ENCODE assay signal across 1 cellular context in genomic region chr3:132660056-132660744, GRCh38.
A peak's percentile ranks its signal among the peaks of the same experiment; 100 is the strongest.
TF ChIP-seq lines count a peak whose summit lies in the region.

UBA5 (plus strand) TSS chr3:132660329; CDS start chr3:132660538, 209 bp downstream.

TF ChIP-seq in K562, 482 proteins besides CTCF, POLR2A, EP300 and RAD21 (continued from another document and continues in another):
- TF ChIP-seq SIN3A (IDR thresholded peaks at IDR 0.05; ENCODE audit: borderline replicate concordance in 2 of 2, control insufficient read depth in 1 of 2, low read depth in 2 of 2, low read length in 2 of 2) (0 out of 4 replicates have a peak, but pooled peaks of 1 of the 2 experiments have one; percentile 10), PHF21A (IDR thresholded peaks at IDR 0.05; ENCODE audit: borderline replicate concordance, low read depth) (no peak), NCOA4 (IDR thresholded peaks at IDR 0.05; ENCODE audit: partially characterized antibody) (no peak), SUPT5H (IDR thresholded peaks at IDR 0.05) (peak; percentile 75), ESRRA (IDR thresholded peaks at IDR 0.05; ENCODE audit: borderline replicate concordance, low read depth) (no peak), PHF8 (IDR thresholded peaks at IDR 0.05; ENCODE audit: borderline replicate concordance, low read length) (peak; percentile 89), NFIX (CRISPR knock-in tag; IDR thresholded peaks at IDR 0.05; ENCODE audit: low read depth) (no peak), BRCA1 (IDR thresholded peaks at IDR 0.05) (no peak), BRCA1 (CRISPR knock-in tag; IDR thresholded peaks at IDR 0.05) (no peak), XRCC4 (IDR thresholded peaks at IDR 0.05; ENCODE audit: extremely low read depth, insufficient read depth, insufficient read length) (no peak), NCOR1 (IDR thresholded peaks at IDR 0.05) (peak; percentile 26; the same call in 1 of the 2 replicates), TAF7 (tag; IDR thresholded peaks at IDR 0.05) (peak; percentile 41), HCFC1 (IDR thresholded peaks at IDR 0.05; ENCODE audit: low read depth, low read length) (peak; percentile 41; the same call in 1 of the 2 replicates), GTF2F1 (IDR thresholded peaks at IDR 0.05; ENCODE audit: low read depth, low read length) (no peak), NFE2L1 (tag; IDR thresholded peaks at IDR 0.05; ENCODE audit: borderline replicate concordance, low read depth) (no peak), ZNF217 (CRISPR knock-in tag; IDR thresholded peaks at IDR 0.05) (no peak), NFYB (IDR thresholded peaks at IDR 0.05; ENCODE audit: extremely low read depth, insufficient read length) (no peak), KDM5B (IDR thresholded peaks at IDR 0.05; ENCODE audit: insufficient replicate concordance, low read depth, low read length) (peak; percentile 77), GTF2E2 (tag; IDR thresholded peaks at IDR 0.05) (0 out of 2 replicates have a peak, but pooled peaks have one; percentile 39), SP1 (CRISPR knock-in tag; IDR thresholded peaks at IDR 0.05) (no peak), HDAC8 (tag; IDR thresholded peaks at IDR 0.05) (no peak), SETDB1 (IDR thresholded peaks at IDR 0.05; ENCODE audit: low read length) (no peak), ZNF41 (CRISPR knock-in tag; conservative IDR thresholded peaks at IDR 0.05) (no peak), C11orf30 (IDR thresholded peaks at IDR 0.05; ENCODE audit: low read depth) (peak; percentile 89), FOXK1 (CRISPR knock-in tag; IDR thresholded peaks at IDR 0.05; ENCODE audit: borderline replicate concordance) (no peak), TBP (optimal IDR thresholded peaks at IDR 0.05; ENCODE audit: low read depth, low read length) (peak; percentile 68), ZNF212 (CRISPR knock-in tag; IDR thresholded peaks at IDR 0.05) (no peak), ARID3B (CRISPR knock-in tag; IDR thresholded peaks at IDR 0.05; ENCODE audit: borderline replicate concordance) (no peak), ETS1 (conservative IDR thresholded peaks at IDR 0.05; ENCODE audit: control insufficient read depth, low read depth, low read length) (no peak), ETV5 (CRISPR knock-in tag; IDR thresholded peaks at IDR 0.05; ENCODE audit: low read depth) (peak; percentile 21; the same call in 1 of the 2 replicates), RB1 (IDR thresholded peaks at IDR 0.05; ENCODE audit: low read depth) (peak; percentile 48; the same call in 1 of the 2 replicates), BRD9 (IDR thresholded peaks at IDR 0.05; ENCODE audit: low read depth, partially characterized antibody) (peak; percentile 32), SMC3 (conservative IDR thresholded peaks at IDR 0.05; ENCODE audit: insufficient read depth, low read depth, low read length) (no peak), ZNF780A (CRISPR knock-in tag; IDR thresholded peaks at IDR 0.05) (no peak), ELF1 (tag; IDR thresholded peaks at IDR 0.05) (peak; percentile 31; the same call in 1 of the 2 replicates), NR3C1 (CRISPR knock-in tag; IDR thresholded peaks at IDR 0.05) (0 out of 2 replicates have a peak, but pooled peaks have one; percentile 31), NBN (IDR thresholded peaks at IDR 0.05; ENCODE audit: low read depth) (peak; percentile 26; the same call in 1 of the 2 replicates), CHD2 (IDR thresholded peaks at IDR 0.05; ENCODE audit: low read depth, low read length) (no peak), ETV1 (tag; conservative IDR thresholded peaks at IDR 0.05; ENCODE audit: low read depth) (peak; percentile 71), TAF9B (IDR thresholded peaks at IDR 0.05; ENCODE audit: partially characterized antibody) (peak; percentile 68), TCF7 (IDR thresholded peaks at IDR 0.05; ENCODE audit: borderline replicate concordance) (no peak), POLR2B (IDR thresholded peaks at IDR 0.05; ENCODE audit: low read depth, partially characterized antibody) (peak; percentile 54), ZNF253 (CRISPR knock-in tag; conservative IDR thresholded peaks at IDR 0.05) (no peak), CCAR2 (IDR thresholded peaks at IDR 0.05; ENCODE audit: low read depth, low read length) (no peak)
- TF ChIP-seq, protein P1, sequence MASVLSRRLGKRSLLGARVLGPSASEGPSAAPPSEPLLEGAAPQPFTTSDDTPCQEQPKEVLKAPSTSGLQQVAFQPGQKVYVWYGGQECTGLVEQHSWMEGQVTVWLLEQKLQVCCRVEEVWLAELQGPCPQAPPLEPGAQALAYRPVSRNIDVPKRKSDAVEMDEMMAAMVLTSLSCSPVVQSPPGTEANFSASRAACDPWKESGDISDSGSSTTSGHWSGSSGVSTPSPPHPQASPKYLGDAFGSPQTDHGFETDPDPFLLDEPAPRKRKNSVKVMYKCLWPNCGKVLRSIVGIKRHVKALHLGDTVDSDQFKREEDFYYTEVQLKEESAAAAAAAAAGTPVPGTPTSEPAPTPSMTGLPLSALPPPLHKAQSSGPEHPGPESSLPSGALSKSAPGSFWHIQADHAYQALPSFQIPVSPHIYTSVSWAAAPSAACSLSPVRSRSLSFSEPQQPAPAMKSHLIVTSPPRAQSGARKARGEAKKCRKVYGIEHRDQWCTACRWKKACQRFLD (CRISPR knock-in tag; IDR thresholded peaks at IDR 0.05), result no peak
- TF ChIP-seq, protein P2, sequence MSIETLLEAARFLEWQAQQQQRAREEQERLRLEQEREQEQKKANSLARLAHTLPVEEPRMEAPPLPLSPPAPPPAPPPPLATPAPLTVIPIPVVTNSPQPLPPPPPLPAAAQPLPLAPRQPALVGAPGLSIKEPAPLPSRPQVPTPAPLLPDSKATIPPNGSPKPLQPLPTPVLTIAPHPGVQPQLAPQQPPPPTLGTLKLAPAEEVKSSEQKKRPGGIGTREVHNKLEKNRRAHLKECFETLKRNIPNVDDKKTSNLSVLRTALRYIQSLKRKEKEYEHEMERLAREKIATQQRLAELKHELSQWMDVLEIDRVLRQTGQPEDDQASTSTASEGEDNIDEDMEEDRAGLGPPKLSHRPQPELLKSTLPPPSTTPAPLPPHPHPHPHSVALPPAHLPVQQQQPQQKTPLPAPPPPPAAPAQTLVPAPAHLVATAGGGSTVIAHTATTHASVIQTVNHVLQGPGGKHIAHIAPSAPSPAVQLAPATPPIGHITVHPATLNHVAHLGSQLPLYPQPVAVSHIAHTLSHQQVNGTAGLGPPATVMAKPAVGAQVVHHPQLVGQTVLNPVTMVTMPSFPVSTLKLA (conservative IDR thresholded peaks at IDR 0.05), result peak; percentile 36 to 47; a peak in 1 of 4 replicates
- TF ChIP-seq, protein P3, sequence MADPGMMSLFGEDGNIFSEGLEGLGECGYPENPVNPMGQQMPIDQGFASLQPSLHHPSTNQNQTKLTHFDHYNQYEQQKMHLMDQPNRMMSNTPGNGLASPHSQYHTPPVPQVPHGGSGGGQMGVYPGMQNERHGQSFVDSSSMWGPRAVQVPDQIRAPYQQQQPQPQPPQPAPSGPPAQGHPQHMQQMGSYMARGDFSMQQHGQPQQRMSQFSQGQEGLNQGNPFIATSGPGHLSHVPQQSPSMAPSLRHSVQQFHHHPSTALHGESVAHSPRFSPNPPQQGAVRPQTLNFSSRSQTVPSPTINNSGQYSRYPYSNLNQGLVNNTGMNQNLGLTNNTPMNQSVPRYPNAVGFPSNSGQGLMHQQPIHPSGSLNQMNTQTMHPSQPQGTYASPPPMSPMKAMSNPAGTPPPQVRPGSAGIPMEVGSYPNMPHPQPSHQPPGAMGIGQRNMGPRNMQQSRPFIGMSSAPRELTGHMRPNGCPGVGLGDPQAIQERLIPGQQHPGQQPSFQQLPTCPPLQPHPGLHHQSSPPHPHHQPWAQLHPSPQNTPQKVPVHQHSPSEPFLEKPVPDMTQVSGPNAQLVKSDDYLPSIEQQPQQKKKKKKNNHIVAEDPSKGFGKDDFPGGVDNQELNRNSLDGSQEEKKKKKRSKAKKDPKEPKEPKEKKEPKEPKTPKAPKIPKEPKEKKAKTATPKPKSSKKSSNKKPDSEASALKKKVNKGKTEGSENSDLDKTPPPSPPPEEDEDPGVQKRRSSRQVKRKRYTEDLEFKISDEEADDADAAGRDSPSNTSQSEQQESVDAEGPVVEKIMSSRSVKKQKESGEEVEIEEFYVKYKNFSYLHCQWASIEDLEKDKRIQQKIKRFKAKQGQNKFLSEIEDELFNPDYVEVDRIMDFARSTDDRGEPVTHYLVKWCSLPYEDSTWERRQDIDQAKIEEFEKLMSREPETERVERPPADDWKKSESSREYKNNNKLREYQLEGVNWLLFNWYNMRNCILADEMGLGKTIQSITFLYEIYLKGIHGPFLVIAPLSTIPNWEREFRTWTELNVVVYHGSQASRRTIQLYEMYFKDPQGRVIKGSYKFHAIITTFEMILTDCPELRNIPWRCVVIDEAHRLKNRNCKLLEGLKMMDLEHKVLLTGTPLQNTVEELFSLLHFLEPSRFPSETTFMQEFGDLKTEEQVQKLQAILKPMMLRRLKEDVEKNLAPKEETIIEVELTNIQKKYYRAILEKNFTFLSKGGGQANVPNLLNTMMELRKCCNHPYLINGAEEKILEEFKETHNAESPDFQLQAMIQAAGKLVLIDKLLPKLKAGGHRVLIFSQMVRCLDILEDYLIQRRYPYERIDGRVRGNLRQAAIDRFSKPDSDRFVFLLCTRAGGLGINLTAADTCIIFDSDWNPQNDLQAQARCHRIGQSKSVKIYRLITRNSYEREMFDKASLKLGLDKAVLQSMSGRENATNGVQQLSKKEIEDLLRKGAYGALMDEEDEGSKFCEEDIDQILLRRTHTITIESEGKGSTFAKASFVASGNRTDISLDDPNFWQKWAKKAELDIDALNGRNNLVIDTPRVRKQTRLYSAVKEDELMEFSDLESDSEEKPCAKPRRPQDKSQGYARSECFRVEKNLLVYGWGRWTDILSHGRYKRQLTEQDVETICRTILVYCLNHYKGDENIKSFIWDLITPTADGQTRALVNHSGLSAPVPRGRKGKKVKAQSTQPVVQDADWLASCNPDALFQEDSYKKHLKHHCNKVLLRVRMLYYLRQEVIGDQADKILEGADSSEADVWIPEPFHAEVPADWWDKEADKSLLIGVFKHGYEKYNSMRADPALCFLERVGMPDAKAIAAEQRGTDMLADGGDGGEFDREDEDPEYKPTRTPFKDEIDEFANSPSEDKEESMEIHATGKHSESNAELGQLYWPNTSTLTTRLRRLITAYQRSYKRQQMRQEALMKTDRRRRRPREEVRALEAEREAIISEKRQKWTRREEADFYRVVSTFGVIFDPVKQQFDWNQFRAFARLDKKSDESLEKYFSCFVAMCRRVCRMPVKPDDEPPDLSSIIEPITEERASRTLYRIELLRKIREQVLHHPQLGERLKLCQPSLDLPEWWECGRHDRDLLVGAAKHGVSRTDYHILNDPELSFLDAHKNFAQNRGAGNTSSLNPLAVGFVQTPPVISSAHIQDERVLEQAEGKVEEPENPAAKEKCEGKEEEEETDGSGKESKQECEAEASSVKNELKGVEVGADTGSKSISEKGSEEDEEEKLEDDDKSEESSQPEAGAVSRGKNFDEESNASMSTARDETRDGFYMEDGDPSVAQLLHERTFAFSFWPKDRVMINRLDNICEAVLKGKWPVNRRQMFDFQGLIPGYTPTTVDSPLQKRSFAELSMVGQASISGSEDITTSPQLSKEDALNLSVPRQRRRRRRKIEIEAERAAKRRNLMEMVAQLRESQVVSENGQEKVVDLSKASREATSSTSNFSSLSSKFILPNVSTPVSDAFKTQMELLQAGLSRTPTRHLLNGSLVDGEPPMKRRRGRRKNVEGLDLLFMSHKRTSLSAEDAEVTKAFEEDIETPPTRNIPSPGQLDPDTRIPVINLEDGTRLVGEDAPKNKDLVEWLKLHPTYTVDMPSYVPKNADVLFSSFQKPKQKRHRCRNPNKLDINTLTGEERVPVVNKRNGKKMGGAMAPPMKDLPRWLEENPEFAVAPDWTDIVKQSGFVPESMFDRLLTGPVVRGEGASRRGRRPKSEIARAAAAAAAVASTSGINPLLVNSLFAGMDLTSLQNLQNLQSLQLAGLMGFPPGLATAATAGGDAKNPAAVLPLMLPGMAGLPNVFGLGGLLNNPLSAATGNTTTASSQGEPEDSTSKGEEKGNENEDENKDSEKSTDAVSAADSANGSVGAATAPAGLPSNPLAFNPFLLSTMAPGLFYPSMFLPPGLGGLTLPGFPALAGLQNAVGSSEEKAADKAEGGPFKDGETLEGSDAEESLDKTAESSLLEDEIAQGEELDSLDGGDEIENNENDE (IDR thresholded peaks at IDR 0.05; ENCODE audit: low read depth, low read length), result no peak
- TF ChIP-seq, protein P4, sequence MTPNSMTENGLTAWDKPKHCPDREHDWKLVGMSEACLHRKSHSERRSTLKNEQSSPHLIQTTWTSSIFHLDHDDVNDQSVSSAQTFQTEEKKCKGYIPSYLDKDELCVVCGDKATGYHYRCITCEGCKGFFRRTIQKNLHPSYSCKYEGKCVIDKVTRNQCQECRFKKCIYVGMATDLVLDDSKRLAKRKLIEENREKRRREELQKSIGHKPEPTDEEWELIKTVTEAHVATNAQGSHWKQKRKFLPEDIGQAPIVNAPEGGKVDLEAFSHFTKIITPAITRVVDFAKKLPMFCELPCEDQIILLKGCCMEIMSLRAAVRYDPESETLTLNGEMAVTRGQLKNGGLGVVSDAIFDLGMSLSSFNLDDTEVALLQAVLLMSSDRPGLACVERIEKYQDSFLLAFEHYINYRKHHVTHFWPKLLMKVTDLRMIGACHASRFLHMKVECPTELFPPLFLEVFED (CRISPR knock-in tag; conservative IDR thresholded peaks at IDR 0.05), result 0 out of 2 replicates have a peak, but pooled peaks have one; percentile 22
- TF ChIP-seq, protein P5, sequence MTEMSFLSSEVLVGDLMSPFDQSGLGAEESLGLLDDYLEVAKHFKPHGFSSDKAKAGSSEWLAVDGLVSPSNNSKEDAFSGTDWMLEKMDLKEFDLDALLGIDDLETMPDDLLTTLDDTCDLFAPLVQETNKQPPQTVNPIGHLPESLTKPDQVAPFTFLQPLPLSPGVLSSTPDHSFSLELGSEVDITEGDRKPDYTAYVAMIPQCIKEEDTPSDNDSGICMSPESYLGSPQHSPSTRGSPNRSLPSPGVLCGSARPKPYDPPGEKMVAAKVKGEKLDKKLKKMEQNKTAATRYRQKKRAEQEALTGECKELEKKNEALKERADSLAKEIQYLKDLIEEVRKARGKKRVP (CRISPR knock-in tag; IDR thresholded peaks at IDR 0.05), result no peak
